Comparison of ENCODE assay signal across 31 cellular contexts in genomic region chr7:117929217-117929616, GRCh38. TPM values are rescaled to one million over a fixed set of nuclear protein-coding genes. Genes with fewer than 3 reads are reported as not detected.
"Had no signal": no experiment of that assay in that cellular context is flagged by ENCODE, and none has a peak within 500 bp of the region (broad histone marks: within the 10 kb centered on the region; RNA-seq: fewer than 3 reads in every experiment).

No MANE protein-coding gene starts in this region.

- H3K27ac ChIP-seq: brain microvascular endothelial cell, SK-N-MC, WERI-Rb-1 had no signal

- DNase-seq: activated CD4-positive, alpha-beta memory T cell treated with anti-CD3 and anti-CD28 coated beads, Interleukin-2, amount 10 ng/mL, durations not matched to agents 7 days and 5 days; activated CD4-positive, alpha-beta T cell treated with anti-CD3 and anti-CD28 coated beads for 1 hour; activated CD4-positive, alpha-beta T cell treated with anti-CD3 and anti-CD28 coated beads for 48 hours; activated CD4-positive, CD25-positive, alpha-beta regulatory T cell; activated CD8-positive, alpha-beta memory T cell treated with anti-CD3 and anti-CD28 coated beads for 24 hours; activated CD8-positive, alpha-beta memory T cell treated with anti-CD3 and anti-CD28 coated beads, Interleukin-2, amount 10 ng/mL, durations not matched to agents 7 days and 5 days; activated CD8-positive, alpha-beta memory T cell treated with anti-CD3 and anti-CD28 coated beads, Interleukin-2, amount 50 U/mL, for 48 hours; activated effector memory CD4-positive, alpha-beta T cell treated with anti-CD3 and anti-CD28 coated beads, Interleukin-2, amount 50 U/mL, for 16 hours; activated naive CD4-positive, alpha-beta T cell; activated naive CD4-positive, alpha-beta T cell treated with anti-CD3 and anti-CD28 coated beads, Interleukin-2, amount 50 U/mL, for 16 hours; activated naive CD8-positive, alpha-beta T cell treated with anti-CD3 and anti-CD28 coated beads for 36 hours; activated T-cell treated with anti-CD3 and anti-CD28 coated beads, Interleukin-2, amount 50 U/mL, for 72 hours; amniotic stem cell; aorta; brain microvascular endothelial cell; NCI-H1092 treated with DMSO at 0.1 percent for 48 hours; NCI-H146; NCI-H187; NCI-H2029 treated with DMSO at 0.1 percent for 48 hours; NCI-H2107; NCI-H446; NCI-H510A treated with DMSO at 0.1 percent for 48 hours; NCI-H526 treated with DMSO at 0.1 percent for 48 hours; Right ventricle myocardium superior; T1000; WERI-Rb-1 had no signal

- H3K4me3 ChIP-seq: K562, SK-N-MC had no signal

- H3K36me3 ChIP-seq: brain microvascular endothelial cell, WERI-Rb-1 had no signal

- H3K27me3 ChIP-seq: brain microvascular endothelial cell had no signal

RNA-seq across cellular contexts. Expression of gene CTTNBP2, which starts 56.0 kb away (rescaled TPM):
- total RNA-seq: activated CD4-positive, alpha-beta memory T cell treated with anti-CD3 and anti-CD28 coated beads, Interleukin-2, amount 10 ng/mL, durations not matched to agents 7 days and 5 days; activated CD8-positive, alpha-beta memory T cell treated with anti-CD3 and anti-CD28 coated beads, Interleukin-2, amount 10 ng/mL, durations not matched to agents 7 days and 5 days; activated naive CD8-positive, alpha-beta T cell treated with anti-CD3 and anti-CD28 coated beads for 36 hours; activated T-cell treated with anti-CD3 and anti-CD28 coated beads, Interleukin-2, amount 50 U/mL, for 72 hours; OCI-LY7; T-helper 1 cell treated with Interleukin-12 subunit alpha and Interleukin-12 subunit beta and Interleukin-4 antibody, amounts not matched to agents 30 ng/mL and 1 ng/mL, for 36 hours; T-helper 2 cell treated with Interferon-gamma antibody and Interleukin-4, amounts not matched to agents 100 ng/mL and 5 ng/mL, for 36 hours had no signal
- polyA plus RNA-seq: K562 had no signal
